9 cellular contexts compared by ENCODE assay signal in the genomic region with DNA sequence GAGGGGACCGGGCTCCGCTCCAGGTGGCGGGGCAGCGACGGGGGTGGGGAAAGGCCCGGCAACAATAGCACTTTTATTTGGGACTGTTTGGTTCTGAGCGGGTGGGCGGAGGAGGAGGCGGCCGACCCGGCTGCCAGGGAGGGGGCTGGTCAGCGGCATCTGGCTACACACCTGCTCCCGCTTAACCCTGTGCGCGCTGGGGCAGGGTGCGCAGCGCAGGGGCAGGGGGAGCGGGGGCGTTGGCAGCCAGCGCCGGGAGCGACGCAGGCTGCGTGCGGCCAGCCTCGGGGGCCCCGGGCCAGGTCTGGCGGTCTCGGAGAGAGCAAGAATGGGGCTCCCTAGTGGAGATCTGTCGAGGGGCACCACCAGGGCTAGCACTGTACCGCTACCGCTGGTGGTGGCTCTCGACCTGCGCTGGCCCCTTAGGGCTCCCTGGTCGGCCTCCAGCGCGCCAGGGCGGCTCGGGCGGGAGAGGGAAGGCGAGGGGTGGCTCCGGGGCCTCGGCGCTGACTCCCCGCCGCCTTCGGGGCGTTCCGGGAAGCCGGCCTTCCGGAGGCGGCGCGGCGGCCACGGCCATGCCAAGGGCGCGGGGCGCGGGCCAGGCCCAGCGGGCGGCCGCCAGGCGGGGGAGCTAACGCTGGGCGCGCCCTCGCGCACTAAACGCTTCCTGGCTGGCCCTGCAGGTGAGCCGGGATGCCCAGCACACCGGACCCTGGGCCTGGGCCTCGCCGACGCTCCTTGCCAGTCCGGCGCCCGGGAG.
A peak's percentile ranks its signal among the peaks of the same experiment; 100 is the strongest.
DNase-seq lines count a peak whose midpoint lies in the region; ATAC-seq, FAIRE-seq and TF ChIP-seq lines count a peak whose summit lies in the region.
"Had no signal": no experiment of that assay in that cellular context is flagged by ENCODE, and none has a peak within 500 bp of the region (broad histone marks: within the 10 kb centered on the region; RNA-seq: fewer than 3 reads in every experiment).

No MANE protein-coding gene starts in this region.

- H3K27ac ChIP-seq in HUES64 (ENCODE audit: low read depth, low read length) (no peak overlapping the region), ovary (peak overlapping the region; percentile 14 to 42)

- peaks cover 2% of the 10 kb centered on the region for H3K4me1 Mint-ChIP-seq in activated CD8-positive, alpha-beta memory T cell treated with anti-CD3 and anti-CD28 coated beads, Interleukin-2, amount 10 ng/mL, durations not matched to agents 7 days and 5 days

- peaks cover 35% of the 10 kb centered on the region for H3K4me1 ChIP-seq in HUES64 (ENCODE audit: insufficient read depth, low read length)
- peaks cover 14% of the 10 kb centered on the region for H3K4me1 ChIP-seq in ovary (ENCODE audit: insufficient read depth)

- no peak for TF ChIP-seq CTCF in ovary (IDR thresholded peaks at IDR 0.05)

- H3K9me3 ChIP-seq in HUES64 (ENCODE audit: insufficient read depth, low read depth, low read length) (no peaks in the 10 kb centered on the region), ovary (no peaks in the 10 kb centered on the region)

- WGBS in HUES64: under 1% methylated on average over 78 of the region's 78 CpGs
- 0 to 2% (median 1%) methylated on average over 37 to 78 of the region's 78 CpGs for WGBS in ovary, 3 donors

- H3K27me3 Mint-ChIP-seq in activated CD8-positive, alpha-beta memory T cell treated with anti-CD3 and anti-CD28 coated beads, Interleukin-2, amount 10 ng/mL, durations not matched to agents 7 days and 5 days: peaks cover 40% of the 10 kb centered on the region

- H3K4me3 Mint-ChIP-seq in activated CD8-positive, alpha-beta memory T cell treated with anti-CD3 and anti-CD28 coated beads, Interleukin-2, amount 10 ng/mL, durations not matched to agents 7 days and 5 days: no peak overlapping the region

- FAIRE-seq in GM19239 (lab: Jason Lieb, UNC): no peak
- FAIRE-seq: islet of Langerhans had no signal

- no peak overlapping the region for H3K9ac ChIP-seq in HUES64 (ENCODE audit: low read depth, low read length)

- no peak for TF ChIP-seq EP300 in ovary (IDR thresholded peaks at IDR 0.05)

- H3K36me3 Mint-ChIP-seq in activated CD8-positive, alpha-beta memory T cell treated with anti-CD3 and anti-CD28 coated beads, Interleukin-2, amount 10 ng/mL, durations not matched to agents 7 days and 5 days: no peaks in the 10 kb centered on the region

- H3K36me3 ChIP-seq in HUES64 (ENCODE audit: insufficient read depth, low read length) (no peaks in the 10 kb centered on the region), ovary (no peaks in the 10 kb centered on the region)

- peak; percentile 70 for DNase-seq in D341Med (ENCODE audit: low spot score)
- DNase-seq in activated CD8-positive, alpha-beta memory T cell treated with anti-CD3 and anti-CD28 coated beads, Interleukin-2, amount 10 ng/mL, durations not matched to agents 7 days and 5 days: no peak
- DNase-seq in glomerular visceral epithelial cell (ENCODE audit: extremely low spot score): peak; percentile 31
- peak in 4 of 5 donors; percentile 37 to 59 (median 52) for DNase-seq in ovary
- no peak for DNase-seq in AG08396 (ENCODE audit: low spot score)
- DNase-seq in erythroblast (lab: John Stamatoyannopoulos, UW): no peak
- DNase-seq in GM19239 (ENCODE audit: insufficient read length, low spot score): no peak

- intact Hi-C loops in ovary (cut with DNase I): loop anchor here in 3 of 4 donors (5.0 to 10.0 kb wide), 2 partner anchors 159 to 247 kb away; no protein-coding TSS in a partner anchor

- H3K27ac Mint-ChIP-seq in activated CD8-positive, alpha-beta memory T cell treated with anti-CD3 and anti-CD28 coated beads, Interleukin-2, amount 10 ng/mL, durations not matched to agents 7 days and 5 days: no peak overlapping the region

- H3K9me3 Mint-ChIP-seq in activated CD8-positive, alpha-beta memory T cell treated with anti-CD3 and anti-CD28 coated beads, Interleukin-2, amount 10 ng/mL, durations not matched to agents 7 days and 5 days (ENCODE audit: low read depth): no peaks in the 10 kb centered on the region

- no peak for TF ChIP-seq POLR2A in ovary (IDR thresholded peaks at IDR 0.05)
- no peak for TF ChIP-seq POLR2A in erythroblast (IDR thresholded peaks at IDR 0.05; ENCODE audit: low read length)

- H3K27me3 ChIP-seq in HUES64 (ENCODE audit: insufficient read depth, low read length): peaks cover 88% of the 10 kb centered on the region
- no peaks in the 10 kb centered on the region for H3K27me3 ChIP-seq in ovary

- peak overlapping the region; percentile 53 for H3K4me3 ChIP-seq in HUES64 (ENCODE audit: low read length)
- H3K4me3 ChIP-seq in ovary: peak overlapping the region; percentile 52

- CTCF ChIA-PET in activated CD8-positive, alpha-beta memory T cell treated with anti-CD3 and anti-CD28 coated beads, Interleukin-2, amount 10 ng/mL, durations not matched to agents 7 days and 5 days (lab: Charles Lee): interaction anchor here (1.2 to 1.4 kb wide), 2 partner anchors 164 to 175 kb away, joined by 3 to 4 read pairs; no protein-coding TSS in a partner anchor

- ATAC-seq in activated CD8-positive, alpha-beta memory T cell treated with anti-CD3 and anti-CD28 coated beads, Interleukin-2, amount 10 ng/mL, durations not matched to agents 7 days and 5 days: peak; percentile 48

Comparison
In these comparisons a context has a peak if more than half of its experiments do, and no peak if none do; other contexts are left out.
1. DNase-seq: peak in D341Med (single experiment), glomerular visceral epithelial cell (single experiment) and ovary (4 of 5); none in activated CD8-positive, alpha-beta memory T cell treated with anti-CD3 and anti-CD28 coated beads, Interleukin-2, amount 10 ng/mL, durations not matched to agents 7 days and 5 days (single experiment), AG08396 (single experiment), erythroblast (0 of 2) and GM19239 (single experiment).